8 cellular contexts compared by ENCODE assay signal in genomic region chr14:67514650-67515385, GRCh38. TPM values are rescaled to one million over a fixed set of nuclear protein-coding genes. Genes with fewer than 3 reads are reported as not detected.
A peak's percentile ranks its signal among the peaks of the same experiment; 100 is the strongest.
DNase-seq lines count a peak whose midpoint lies in the region; ATAC-seq and TF ChIP-seq lines count a peak whose summit lies in the region.

No MANE protein-coding gene starts in this region.

- peaks cover 9% of the 10 kb centered on the region for H3K4me1 Mint-ChIP-seq in activated T-helper 1 cell treated with anti-CD3 and anti-CD28 coated beads, Interleukin-12 subunit alpha, Interleukin-12 subunit beta, Interleukin-2, Interleukin-4 antibody, amounts not matched to agents 30 ng/mL and 10 ng/mL and 1 ng/mL, durations not matched to agents 14 hours and 24 hours and 36 hours (ENCODE audit: low read depth)
- H3K4me1 Mint-ChIP-seq in naive thymus-derived CD8-positive, alpha-beta T cell, result peaks cover 15 to 47% (median 40%) of the 10 kb centered on the region in 4 donors
- peaks cover 5% of the 10 kb centered on the region for H3K4me1 Mint-ChIP-seq in type B pancreatic cell (ENCODE audit: unreplicated experiment)

- no peaks in the 10 kb centered on the region for H3K36me3 ChIP-seq in fibroblast of lung (ENCODE audit: control insufficient read depth, insufficient read depth, low read length)

- H3K4me2 ChIP-seq in fibroblast of lung (ENCODE audit: extremely low read depth, insufficient read depth, low read length), result peak overlapping the region; percentile 64

- H3K4me3 ChIP-seq in fibroblast of lung (replicated peaks in 1 of 4; ENCODE audit: control extremely low read depth in 1 of 4, insufficient read depth in 1 of 4, low read depth in 3 of 4, low read length in 4 of 4), result peak overlapping the region; percentile 49 to 69 (median 54)

- H4K20me1 ChIP-seq in fibroblast of lung (ENCODE audit: control insufficient read depth, extremely low read depth, insufficient read depth, low read length), result no peaks in the 10 kb centered on the region

- intact Hi-C loops in activated T-helper 1 cell treated with anti-CD3 and anti-CD28 coated beads, Interleukin-12 subunit alpha, Interleukin-12 subunit beta, Interleukin-2, Interleukin-4 antibody, amounts not matched to agents 30 ng/mL and 10 ng/mL and 1 ng/mL, durations not matched to agents 14 hours and 24 hours and 36 hours (cut with micrococcal nuclease), result loop anchor here (1.0 to 2.0 kb wide), 2 partner anchors 18 to 27 kb away; partner anchors contain the start of genes PLEKHH1 and TMEM229B

- H3K27me3 ChIP-seq in fibroblast of lung (ENCODE audit: control insufficient read depth, insufficient read depth, low read length), result peaks cover 26% of the 10 kb centered on the region

- DNase-seq in COR-L47 (lab: John Stamatoyannopoulos, UW) (peak; percentile 55), NCI-H2171 treated with DMSO at 0.1 percent for 48 hours (lab: John Stamatoyannopoulos, UW) (peak; percentile 40), fibroblast of lung (ENCODE audit: low read depth in 2 of 2) (peak; percentile 37 to 38), type B pancreatic cell (ENCODE audit: extremely low spot score, unreplicated experiment) (peak; percentile 74), SKM-1 treated with dmso at 0.1 percent for 144 hours (lab: John Stamatoyannopoulos, UW; ENCODE audit: unreplicated experiment) (no peak)
- peak; percentile 39 for DNase-seq in activated T-helper 1 cell treated with anti-CD3 and anti-CD28 coated beads, Interleukin-12 subunit alpha, Interleukin-12 subunit beta, Interleukin-2, Interleukin-4 antibody, amounts not matched to agents 30 ng/mL and 10 ng/mL and 1 ng/mL, durations not matched to agents 14 hours and 24 hours and 36 hours (ENCODE audit: low spot score)
- peak; percentile 12 to 73 (median 50) for DNase-seq in naive thymus-derived CD8-positive, alpha-beta T cell

- H3K9me3 Mint-ChIP-seq in activated T-helper 1 cell treated with anti-CD3 and anti-CD28 coated beads, Interleukin-12 subunit alpha, Interleukin-12 subunit beta, Interleukin-2, Interleukin-4 antibody, amounts not matched to agents 30 ng/mL and 10 ng/mL and 1 ng/mL, durations not matched to agents 14 hours and 24 hours and 36 hours, result no peaks in the 10 kb centered on the region
- H3K9me3 Mint-ChIP-seq in naive thymus-derived CD8-positive, alpha-beta T cell, result no peaks in the 10 kb centered on the region
- no peaks in the 10 kb centered on the region for H3K9me3 Mint-ChIP-seq in type B pancreatic cell

- H3K4me3 Mint-ChIP-seq in activated T-helper 1 cell treated with anti-CD3 and anti-CD28 coated beads, Interleukin-12 subunit alpha, Interleukin-12 subunit beta, Interleukin-2, Interleukin-4 antibody, amounts not matched to agents 30 ng/mL and 10 ng/mL and 1 ng/mL, durations not matched to agents 14 hours and 24 hours and 36 hours, result peak overlapping the region; percentile 82
- H3K4me3 Mint-ChIP-seq in naive thymus-derived CD8-positive, alpha-beta T cell, result peak overlapping the region; percentile 86 to 96 (median 92)
- peak overlapping the region; percentile 81 for H3K4me3 Mint-ChIP-seq in type B pancreatic cell

- peak overlapping the region; percentile 36 for H3K27ac Mint-ChIP-seq in activated T-helper 1 cell treated with anti-CD3 and anti-CD28 coated beads, Interleukin-12 subunit alpha, Interleukin-12 subunit beta, Interleukin-2, Interleukin-4 antibody, amounts not matched to agents 30 ng/mL and 10 ng/mL and 1 ng/mL, durations not matched to agents 14 hours and 24 hours and 36 hours
- peak overlapping the region; percentile 88 to 95 (median 93) for H3K27ac Mint-ChIP-seq in naive thymus-derived CD8-positive, alpha-beta T cell
- H3K27ac Mint-ChIP-seq in type B pancreatic cell, result no peak overlapping the region

- H3K27ac ChIP-seq in fibroblast of lung (ENCODE audit: insufficient read depth, low read length), result no peak overlapping the region

- H2AFZ ChIP-seq in fibroblast of lung (ENCODE audit: low read length), result peak overlapping the region; percentile 53

- H3K79me2 ChIP-seq in fibroblast of lung (ENCODE audit: control insufficient read depth, insufficient read depth, low read length), result no peaks in the 10 kb centered on the region

- POLR2A ChIA-PET in naive thymus-derived CD8-positive, alpha-beta T cell (lab: Charles Lee), result interaction anchor here (0.5 to 6.1 kb wide), 6 partner anchors 9 to 85 kb away, joined by 3 to 32 read pairs (median 4); partner anchors contain the start of genes PIGH and TMEM229B

- no peaks in the 10 kb centered on the region for H3K36me3 Mint-ChIP-seq in activated T-helper 1 cell treated with anti-CD3 and anti-CD28 coated beads, Interleukin-12 subunit alpha, Interleukin-12 subunit beta, Interleukin-2, Interleukin-4 antibody, amounts not matched to agents 30 ng/mL and 10 ng/mL and 1 ng/mL, durations not matched to agents 14 hours and 24 hours and 36 hours (ENCODE audit: low read depth)
- H3K36me3 Mint-ChIP-seq in naive thymus-derived CD8-positive, alpha-beta T cell, result no peaks in the 10 kb centered on the region
- no peaks in the 10 kb centered on the region for H3K36me3 Mint-ChIP-seq in type B pancreatic cell

- H3K9me3 ChIP-seq in fibroblast of lung (ENCODE audit: control insufficient read depth, insufficient read depth, low read depth, low read length), result no peaks in the 10 kb centered on the region

- peak; percentile 48 for ATAC-seq in GM21723 (IDR thresholded peaks at IDR 0.05; ENCODE audit: unreplicated experiment)
- peak; percentile 72 to 74 for ATAC-seq in naive thymus-derived CD8-positive, alpha-beta T cell

- H3K27me3 Mint-ChIP-seq in activated T-helper 1 cell treated with anti-CD3 and anti-CD28 coated beads, Interleukin-12 subunit alpha, Interleukin-12 subunit beta, Interleukin-2, Interleukin-4 antibody, amounts not matched to agents 30 ng/mL and 10 ng/mL and 1 ng/mL, durations not matched to agents 14 hours and 24 hours and 36 hours (ENCODE audit: insufficient read depth), result peaks cover 46% of the 10 kb centered on the region
- H3K27me3 Mint-ChIP-seq in naive thymus-derived CD8-positive, alpha-beta T cell, result peaks cover 0 to 4% (median 0%) of the 10 kb centered on the region in 5 donors
- peaks cover 85% of the 10 kb centered on the region for H3K27me3 Mint-ChIP-seq in type B pancreatic cell

- no peak for TF ChIP-seq CTCF in fibroblast of lung (conservative IDR thresholded peaks at IDR 0.05 in 1 of 2, IDR thresholded peaks at IDR 0.05 in 1 of 2; ENCODE audit: low read depth in 1 of 2, low read length in 2 of 2)
- no peak for TF ChIP-seq CTCF in type B pancreatic cell (conservative IDR thresholded peaks at IDR 0.05)

- peak overlapping the region; percentile 10 for H3K9ac ChIP-seq in fibroblast of lung (ENCODE audit: insufficient read depth, low read length)

- H3K4me1 ChIP-seq in fibroblast of lung (ENCODE audit: control insufficient read depth, extremely low read depth, insufficient read depth, low read length), result no peaks in the 10 kb centered on the region

RNA-seq across cellular contexts. Expression of gene PLEKHH1, which starts 18.3 kb away (rescaled TPM):
- 0.96 and 2.4 TPM in 2 replicates for total RNA-seq in activated T-helper 1 cell treated with anti-CD3 and anti-CD28 coated beads, Interleukin-12 subunit alpha, Interleukin-12 subunit beta, Interleukin-2, Interleukin-4 antibody, amounts not matched to agents 30 ng/mL and 10 ng/mL and 1 ng/mL, durations not matched to agents 14 hours and 24 hours and 36 hours
- total RNA-seq in fibroblast of lung (0.33 and 0.77 TPM in 2 replicates), type B pancreatic cell (ENCODE audit: low replicate concordance) (25.3 and 40.0 TPM in 2 replicates)
- 0.10 and 0.71 TPM in 2 replicates for polyA plus RNA-seq in fibroblast of lung
- polyA plus RNA-seq in fibroblast of lung (2012), result 0.21 TPM in 2 replicates
- 0.16 and 4.9 TPM in 2 replicates for polyA minus RNA-seq in fibroblast of lung (ENCODE audit: low replicate concordance)
- total RNA-seq in naive thymus-derived CD8-positive, alpha-beta T cell, result 1 to 10 TPM; 1.0 to 1.4 TPM
- under 1 TPM in 2 of 3 donors, not detected in 1; 0.06 to 0.07 TPM for polyA plus RNA-seq in naive thymus-derived CD8-positive, alpha-beta T cell

RNA-seq across cellular contexts. Expression of gene TMEM229B, which starts 26.3 kb away (rescaled TPM):
- 1.7 and 1.8 TPM in 2 replicates for total RNA-seq in activated T-helper 1 cell treated with anti-CD3 and anti-CD28 coated beads, Interleukin-12 subunit alpha, Interleukin-12 subunit beta, Interleukin-2, Interleukin-4 antibody, amounts not matched to agents 30 ng/mL and 10 ng/mL and 1 ng/mL, durations not matched to agents 14 hours and 24 hours and 36 hours
- total RNA-seq in fibroblast of lung (0.77 and 0.99 TPM in 2 replicates), type B pancreatic cell (ENCODE audit: low replicate concordance) (2.1 and 2.7 TPM in 2 replicates)
- 0.26 and 0.68 TPM in 2 replicates for polyA plus RNA-seq in fibroblast of lung
- polyA plus RNA-seq in fibroblast of lung (2012), result 0.31 and 0.41 TPM in 2 replicates
- 0.67 and 19.7 TPM in 2 replicates for polyA minus RNA-seq in fibroblast of lung (ENCODE audit: low replicate concordance)
- 10 to 100 TPM; 22.5 to 25.6 TPM for total RNA-seq in naive thymus-derived CD8-positive, alpha-beta T cell
- 10 to 100 TPM; 17.2 to 27.5 (median 17.3) TPM for polyA plus RNA-seq in naive thymus-derived CD8-positive, alpha-beta T cell
